Comparison of ENCODE assay signal across 13 cellular contexts in genomic region chr7:100886142-100886935, GRCh38. TPM values are rescaled to one million over a fixed set of nuclear protein-coding genes. Genes with fewer than 3 reads are reported as not detected.
DNase-seq lines count a peak whose midpoint lies in the region; ATAC-seq, FAIRE-seq and TF ChIP-seq lines count a peak whose summit lies in the region.
"Had no signal": no experiment of that assay in that cellular context is flagged by ENCODE, and none has a peak within 500 bp of the region (broad histone marks: within the 10 kb centered on the region; RNA-seq: fewer than 3 reads in every experiment).

No MANE protein-coding gene starts in this region.

- H2AK9ac ChIP-seq in IMR-90 (replicated peaks; ENCODE audit: low read depth, low read length, poor library complexity): peak overlapping the region; percentile 29

- H4K5ac ChIP-seq in IMR-90 (ENCODE audit: low read depth, low read length): no peak overlapping the region

- H3K27ac Mint-ChIP-seq in activated T-cell treated with anti-CD3 and anti-CD28 coated beads, Interleukin-2, amount 50 U/mL, for 24 hours: peak overlapping the region; percentile 91

- H2BK20ac ChIP-seq in IMR-90 (ENCODE audit: low read depth, low read length): no peak overlapping the region

- H3K4me1 Mint-ChIP-seq in activated T-cell treated with anti-CD3 and anti-CD28 coated beads, Interleukin-2, amount 50 U/mL, for 24 hours (ENCODE audit: low read depth): peaks cover 57% of the 10 kb centered on the region

- no peak overlapping the region for H3K18ac ChIP-seq in IMR-90 (ENCODE audit: low read depth, low read length)

- H4K20me1 ChIP-seq in IMR-90 (ENCODE audit: insufficient read depth, low read length) (peaks cover 18% of the 10 kb centered on the region), K562 (replicated peaks; ENCODE audit: control insufficient read depth, insufficient read depth, low read length) (peaks cover 30% of the 10 kb centered on the region), osteoblast (ENCODE audit: insufficient read depth, low read length) (peaks cover 15% of the 10 kb centered on the region)

- CTCF ChIA-PET in IMR-90 (lab: Yijun Ruan, JAX) (no interaction called here), K562 (lab: Yijun Ruan, JAX; ENCODE audit: low intra/inter-chr PET ratio) (no interaction called here)

- H3K36me3 ChIP-seq in IMR-90 (ENCODE audit: control insufficient read depth, insufficient read depth, low read length): peaks cover 70% of the 10 kb centered on the region
- peaks cover 76% of the 10 kb centered on the region for H3K36me3 ChIP-seq in K562 (ENCODE audit: control insufficient read depth, insufficient read depth, low read length)
- H3K36me3 ChIP-seq in osteoblast (ENCODE audit: insufficient read depth, low read length): peaks cover 73% of the 10 kb centered on the region
- H3K36me3 ChIP-seq in esophagus muscularis mucosa: peaks cover 56 to 76% (median 75%) of the 10 kb centered on the region in 4 donors
- peaks cover 6 to 72% (median 56%) of the 10 kb centered on the region in 3 donors for H3K36me3 ChIP-seq in tibial nerve
- H3K36me3 ChIP-seq: ovary, uterus had no signal

- H3K4me1 ChIP-seq in IMR-90 (ENCODE audit: control insufficient read depth, insufficient read depth, low read length) (peaks cover 16% of the 10 kb centered on the region), K562 (replicated peaks in 1 of 2; ENCODE audit: control insufficient read depth in 2 of 2, insufficient read depth in 2 of 2, low read length in 2 of 2) (peaks cover 27 to 60% of the 10 kb centered on the region in 2 experiments), osteoblast (ENCODE audit: insufficient read depth, low read length) (peaks cover 22% of the 10 kb centered on the region), esophagus muscularis mucosa (peaks cover 30 to 46% (median 36%) of the 10 kb centered on the region in 4 donors), tibial nerve (peaks cover 0 to 41% (median 20%) of the 10 kb centered on the region in 4 donors)

- H3K9me3 Mint-ChIP-seq in activated T-cell treated with anti-CD3 and anti-CD28 coated beads, Interleukin-2, amount 50 U/mL, for 24 hours: no peaks in the 10 kb centered on the region

- no peak overlapping the region for H2BK15ac ChIP-seq in IMR-90 (ENCODE audit: low read depth, low read length)

- TF ChIP-seq CTCF in IMR-90 (conservative IDR thresholded peaks at IDR 0.05; ENCODE audit: low read depth, low read length) (no peak), K562 (IDR thresholded peaks at IDR 0.05 in 2 of 3, conservative IDR thresholded peaks at IDR 0.05 in 1 of 3; ENCODE audit: insufficient read depth in 2 of 3, low read depth in 1 of 3, low read length in 3 of 3) (no peak), osteoblast (IDR thresholded peaks at IDR 0.05; ENCODE audit: extremely low read depth, low read depth, low read length) (no peak), esophagus muscularis mucosa (IDR thresholded peaks at IDR 0.05) (no peak), tibial nerve (IDR thresholded peaks at IDR 0.05) (no peak)

- POLR2A ChIA-PET in IMR-90 (lab: Charles Lee; ENCODE audit: unreplicated experiment): interaction anchor here (0.9 to 1.4 kb wide), 2 partner anchors 10 to 11 kb away, joined by 3 to 4 read pairs; partner anchors contain the start of gene SRRT
- POLR2A ChIA-PET in K562 (lab: Yijun Ruan, JAX): interaction anchor here (0.5 to 6.3 kb wide), 7 partner anchors 11 to 403 kb away, joined by 3 to 144 read pairs (median 3); partner anchors contain the start of genes NYAP1, SLC12A9 and SRRT

- WGBS in IMR-90 (ENCODE audit: extremely low coverage in 2 of 2, insufficient read length in 1 of 2), 2 experiments: 92% methylated on average over 13 of the region's 27 CpGs; no CpG with 5 or more reads in 1 of the 2 experiments
- WGBS in K562 (ENCODE audit: insufficient coverage, low coverage, missing lambda C conversion rate): 84% methylated on average over 26 of the region's 27 CpGs
- 84% methylated on average over 18 of the region's 27 CpGs for whole genome bisulfite sequencing in esophagus muscularis mucosa
- WGBS in tibial nerve, 2 donors: 85 to 87% methylated on average over 26 to 27 of the region's 27 CpGs

- H3K9ac ChIP-seq in IMR-90 (ENCODE audit: low read depth, low read length): no peak overlapping the region
- H3K9ac ChIP-seq in K562 (ENCODE audit: insufficient read depth in 1 of 2, low read depth in 2 of 2, low read length in 2 of 2): peak overlapping the region in 1 of 2 experiments; percentile 100; a peak in 2 of 4 replicates

- H3K79me1 ChIP-seq in IMR-90 (ENCODE audit: low read depth in 1 of 2, low read length in 2 of 2): peaks cover 32 to 65% of the 10 kb centered on the region in 2 experiments

- no peak overlapping the region for H2AK5ac ChIP-seq in IMR-90 (ENCODE audit: low read depth, low read length)

- no peaks in the 10 kb centered on the region for H3K27me3 ChIP-seq in IMR-90 (ENCODE audit: control insufficient read depth, insufficient read depth, low read length)
- no peaks in the 10 kb centered on the region for H3K27me3 ChIP-seq in K562 (ENCODE audit: control insufficient read depth in 2 of 2, insufficient read depth in 2 of 2, low read length in 2 of 2)
- H3K27me3 ChIP-seq in osteoblast (ENCODE audit: insufficient read depth, low read length): no peaks in the 10 kb centered on the region
- H3K27me3 ChIP-seq in esophagus muscularis mucosa: no peaks in the 10 kb centered on the region
- no peaks in the 10 kb centered on the region for H3K27me3 ChIP-seq in tibial nerve
- H3K27me3 ChIP-seq: body of pancreas, ovary, uterus had no signal

- no peak overlapping the region; the same call in 1 of the 2 replicates for H4K91ac ChIP-seq in IMR-90 (ENCODE audit: insufficient read depth, low read depth, low read length)

- no peak overlapping the region for H2BK5ac ChIP-seq in IMR-90 (ENCODE audit: low read depth, low read length, poor library complexity, severe bottlenecking)

- dilution Hi-C loops in IMR-90 (cut with HindIII; ENCODE audit: low sequenced_read_pairs, unreplicated experiment): no loop called here

- H3K14ac ChIP-seq in IMR-90 (replicated peaks; ENCODE audit: low read depth, low read length): no peak overlapping the region

- no peak overlapping the region for H2BK120ac ChIP-seq in IMR-90 (ENCODE audit: low read depth, low read length)

- H3K9me1 ChIP-seq in IMR-90 (ENCODE audit: insufficient read depth, low read length): peaks cover 3% of the 10 kb centered on the region; the same call in 1 of the 2 replicates
- peaks cover 8% of the 10 kb centered on the region for H3K9me1 ChIP-seq in K562 (ENCODE audit: control insufficient read depth, insufficient read depth, low read length)

- FAIRE-seq in K562 (lab: Jason Lieb, UNC): no peak

- H3K56ac ChIP-seq in IMR-90 (ENCODE audit: extremely low read depth, insufficient read depth, low read length): no peak overlapping the region

- TF ChIP-seq RAD21 in IMR-90 (IDR thresholded peaks at IDR 0.05; ENCODE audit: low read length) (no peak), K562 (CRISPR knock-in tag; conservative IDR thresholded peaks at IDR 0.05 in 1 of 2, IDR thresholded peaks at IDR 0.05 in 1 of 2) (no peak)

- H3K23ac ChIP-seq in IMR-90 (ENCODE audit: low read depth, low read length): no peak overlapping the region

- BruUV-seq in IMR-90 (replicated peaks; lab: Mats Ljungman, UMichigan) (no TSS peak), K562 (replicated peaks; lab: Mats Ljungman, UMichigan) (no TSS peak)

- in situ Hi-C loops in IMR-90 (cut with MboI; ENCODE audit: low sequenced_read_pairs): no loop called here
- in situ Hi-C loops in K562 (cut with MboI): no loop called here

- intact Hi-C loops in IMR-90 (cut with micrococcal nuclease): no loop called here
- intact Hi-C loops in K562 (cut with micrococcal nuclease): no loop called here
- intact Hi-C loops in esophagus muscularis mucosa (cut with DNase I): loop anchor here (10.0 kb wide), 1 partner anchor 182 kb away; the partner anchor contains the start of gene POP7

- H3K4me3 ChIP-seq in IMR-90 (ENCODE audit: insufficient read depth, low read depth, low read length): no peak overlapping the region
- H3K4me3 ChIP-seq in K562: no peak overlapping the region
- H3K4me3 ChIP-seq in osteoblast (ENCODE audit: insufficient read depth, low read length): no peak overlapping the region
- no peak overlapping the region for H3K4me3 ChIP-seq in esophagus muscularis mucosa
- no peak overlapping the region for H3K4me3 ChIP-seq in tibial nerve
- H3K4me3 ChIP-seq: body of pancreas, ovary, uterus had no signal

- DNase-seq in activated T-cell treated with anti-CD3 and anti-CD28 coated beads, Interleukin-2, amount 50 U/mL, for 24 hours: no peak
- no peak for DNase-seq in activated T-cell treated with anti-CD3 and anti-CD28 coated beads, Interleukin-2, amount 50 U/mL, for 1 hour
- no peak for DNase-seq in IMR-90
- DNase-seq in K562 (ENCODE audit: extremely low read depth in 1 of 4, low spot score in 3 of 4): peak in 2 of 4 experiments; percentile 15
- DNase-seq in osteoblast (ENCODE audit: insufficient read length, low spot score, missing footprints): peak; percentile 74
- DNase-seq in esophagus muscularis mucosa (ENCODE audit: extremely low spot score): no peak
- DNase-seq in tibial nerve (ENCODE audit: low spot score in 2 of 2): no peak
- DNase-seq: body of pancreas, DND-41, NCI-H2171, ovary, uterus had no signal

- ATAC-seq in IMR-90 (ENCODE audit: low read depth) (no peak), K562 (no peak), HG03095 (IDR thresholded peaks at IDR 0.05; ENCODE audit: unreplicated experiment) (no peak)
- ATAC-seq: body of pancreas had no signal

- H3K4me2 ChIP-seq in IMR-90 (ENCODE audit: low read depth, low read length): no peak overlapping the region
- H3K4me2 ChIP-seq in K562 (ENCODE audit: insufficient read depth, low read length): no peak overlapping the region
- H3K4me2 ChIP-seq in osteoblast (ENCODE audit: insufficient read depth, low read length): no peak overlapping the region

- no peak for TF ChIP-seq POLR2A in IMR-90 (IDR thresholded peaks at IDR 0.05; ENCODE audit: low read depth, low read length)
- no peak for TF ChIP-seq POLR2A in K562 (conservative IDR thresholded peaks at IDR 0.05)
- TF ChIP-seq POLR2A in esophagus muscularis mucosa (IDR thresholded peaks at IDR 0.05; ENCODE audit: low read depth): no peak
- no peak for TF ChIP-seq POLR2A in tibial nerve (IDR thresholded peaks at IDR 0.05)

- peaks cover 52% of the 10 kb centered on the region for H3K79me2 ChIP-seq in K562 (ENCODE audit: control insufficient read depth, insufficient read depth, low read length)
- peaks cover 64% of the 10 kb centered on the region for H3K79me2 ChIP-seq in osteoblast (ENCODE audit: insufficient read depth, low read length)

- H3K9me3 ChIP-seq in IMR-90 (ENCODE audit: control insufficient read depth, insufficient read depth, low read length): no peaks in the 10 kb centered on the region
- H3K9me3 ChIP-seq in K562 (replicated peaks; ENCODE audit: control insufficient read depth, insufficient read depth, low read depth, low read length): no peaks in the 10 kb centered on the region
- no peaks in the 10 kb centered on the region for H3K9me3 ChIP-seq in osteoblast (ENCODE audit: low read depth, low read length)
- no peaks in the 10 kb centered on the region for H3K9me3 ChIP-seq in esophagus muscularis mucosa
- no peaks in the 10 kb centered on the region for H3K9me3 ChIP-seq in tibial nerve
- H3K9me3 ChIP-seq: body of pancreas, ovary, uterus had no signal

- peaks cover 79% of the 10 kb centered on the region for H3K36me3 Mint-ChIP-seq in activated T-cell treated with anti-CD3 and anti-CD28 coated beads, Interleukin-2, amount 50 U/mL, for 24 hours (ENCODE audit: low read depth)

- H3K27ac ChIP-seq in IMR-90 (ENCODE audit: insufficient read depth, low read length) (no peak overlapping the region), K562 (ENCODE audit: extremely low read depth, low read depth, low read length) (peak overlapping the region; percentile 89; the same call in 1 of the 3 replicates), osteoblast (ENCODE audit: low read depth, low read length) (no peak overlapping the region), esophagus muscularis mucosa (replicated peaks in 1 of 4) (no peak overlapping the region), tibial nerve (peak overlapping the region in 1 of 4 donors; percentile 25)
- H3K27ac ChIP-seq: ovary, uterus had no signal

- no peak overlapping the region for H4K8ac ChIP-seq in IMR-90 (ENCODE audit: low read depth in 2 of 2, low read length in 2 of 2)

- TF ChIP-seq EP300 in K562 (IDR thresholded peaks at IDR 0.05; ENCODE audit: low read length) (no peak), esophagus muscularis mucosa (IDR thresholded peaks at IDR 0.05) (no peak), tibial nerve (IDR thresholded peaks at IDR 0.05) (no peak)

- peak overlapping the region; percentile 83 for H3K4me3 Mint-ChIP-seq in activated T-cell treated with anti-CD3 and anti-CD28 coated beads, Interleukin-2, amount 50 U/mL, for 24 hours

- no peak overlapping the region for H3K4ac ChIP-seq in IMR-90 (ENCODE audit: low read depth, low read length)

- H2AFZ ChIP-seq in IMR-90 (replicated peaks; ENCODE audit: low read length, poor library complexity): no peak overlapping the region
- H2AFZ ChIP-seq in K562 (ENCODE audit: low read depth, low read length): no peak overlapping the region
- H2AFZ ChIP-seq in osteoblast (ENCODE audit: low read length): no peak overlapping the region

- peaks cover 6% of the 10 kb centered on the region for H3K27me3 Mint-ChIP-seq in activated T-cell treated with anti-CD3 and anti-CD28 coated beads, Interleukin-2, amount 50 U/mL, for 24 hours

RNA-seq across cellular contexts. Expression of gene UFSP1, which starts 3.2 kb away (rescaled TPM):
- total RNA-seq in IMR-90 (2012; rRNA removed) (0.28 and 0.36 TPM in 2 replicates), K562 (2014; rRNA removed) (18.8 and 20.9 TPM in 2 replicates), K562 (2014; rRNA removed; fragmentation: Illumina TruSeq; extraction: Trizol) (1.4 and 2.1 TPM in 2 replicates), K562 (2015; rRNA removed; fragmentation: Illumina TruSeq; extraction: Trizol) (3.5 and 3.7 TPM in 2 replicates), K562 (2021) (7.8 and 8.5 TPM in 2 replicates), osteoblast (4.7 and 5.8 TPM in 2 replicates), esophagus muscularis mucosa (1 to 10 TPM; 2.1 to 8.7 (median 5.7) TPM), tibial nerve (10 to 100 TPM in 1 of 4 donors, 1 to 10 TPM in 3; 2.8 to 13.3 (median 5.0) TPM)
- polyA plus RNA-seq in IMR-90 (2012; rRNA removed) (1.0 TPM in 2 replicates), K562 (2011; rRNA removed) (1.7 and 2.3 TPM in 2 replicates), K562 (2014; fragmentation: Illumina TruSeq; extraction: Trizol) (1.3 and 2.0 TPM in 2 replicates), K562 (2014; fragmentation: Nextera tagmentation; extraction: Ambion mirVana) (under 1 TPM; 0.50 to 0.53 TPM), K562 (2014; rRNA removed) (13.5 and 14.3 TPM in 2 replicates)
- 2.0 and 2.5 TPM in 2 replicates for polyA plus RNA-seq in IMR-90 (2012; cell fraction: cytosol; rRNA removed)
- 0.70 and 3.1 TPM in 2 replicates for polyA plus RNA-seq in IMR-90 (2012; cell fraction: nucleus; rRNA removed; ENCODE audit: low replicate concordance)
- 2.3 and 9.4 TPM in 2 replicates for total RNA-seq in K562 (2011; cell fraction: chromatin; rRNA removed; ENCODE audit: low replicate concordance)
- total RNA-seq in K562 (2011; cell fraction: nucleolus; rRNA removed): 15.4 and 16.7 TPM in 2 replicates
- total RNA-seq in K562 (2011; cell fraction: nucleoplasm; rRNA removed): 6.6 and 8.9 TPM in 2 replicates
- 1.4 and 7.3 TPM in 2 replicates for polyA plus RNA-seq in K562 (2011; cell fraction: cytosol; rRNA removed)
- polyA plus RNA-seq in K562 (2011; cell fraction: nucleus; rRNA removed): 2.0 and 9.3 TPM in 2 replicates
- 4.0 and 6.4 TPM in 2 replicates for polyA plus RNA-seq in K562 (2012)
- 1.4 and 2.4 TPM in 2 replicates for polyA minus RNA-seq in K562 (2011; rRNA and poly(A)+ RNA removed)
- 3.8 and 6.0 TPM in 2 replicates for polyA minus RNA-seq in K562 (2011; cell fraction: cytosol; rRNA and poly(A)+ RNA removed)
- 13.9 and 15.2 TPM in 2 replicates for polyA minus RNA-seq in K562 (2011; cell fraction: nucleus; rRNA and poly(A)+ RNA removed)

RNA-seq across cellular contexts. Expression of gene ACHE, which starts 9.3 kb away (rescaled TPM):
- total RNA-seq in IMR-90 (2012; rRNA removed) (not detected in 2 replicates), K562 (2014; rRNA removed) (2.7 and 4.0 TPM in 2 replicates), K562 (2014; rRNA removed; fragmentation: Illumina TruSeq; extraction: Trizol) (0.54 and 0.84 TPM in 2 replicates), K562 (2015; rRNA removed; fragmentation: Illumina TruSeq; extraction: Trizol) (0.51 and 0.87 TPM in 2 replicates), K562 (2021) (7.5 and 8.8 TPM in 2 replicates), osteoblast (under 0.01 TPM in 2 replicates), esophagus muscularis mucosa (1 to 10 TPM; 2.5 to 4.6 (median 3.5) TPM), tibial nerve (1 to 10 TPM in 1 of 4 donors, not detected in 3; 3.0 TPM)
- polyA plus RNA-seq in IMR-90 (2012; rRNA removed) (0.41 and 0.65 TPM in 2 replicates), K562 (2011; rRNA removed) (2.5 and 2.8 TPM in 2 replicates), K562 (2014; fragmentation: Illumina TruSeq; extraction: Trizol) (1.9 and 4.2 TPM in 2 replicates), K562 (2014; fragmentation: Nextera tagmentation; extraction: Ambion mirVana) (under 1 TPM; 0.04 to 0.06 TPM), K562 (2014; rRNA removed) (8.0 and 9.3 TPM in 2 replicates)
- polyA plus RNA-seq in IMR-90 (2012; cell fraction: cytosol; rRNA removed): 0.25 and 0.48 TPM in 2 replicates
- 1.6 and 4.6 TPM in 2 replicates for polyA plus RNA-seq in IMR-90 (2012; cell fraction: nucleus; rRNA removed; ENCODE audit: low replicate concordance)
- total RNA-seq in K562 (2011; cell fraction: chromatin; rRNA removed; ENCODE audit: low replicate concordance): 9.6 and 34.7 TPM in 2 replicates
- total RNA-seq in K562 (2011; cell fraction: nucleolus; rRNA removed): 25.8 and 31.3 TPM in 2 replicates
- total RNA-seq in K562 (2011; cell fraction: nucleoplasm; rRNA removed): 17.1 and 17.3 TPM in 2 replicates
- 1.4 and 6.8 TPM in 2 replicates for polyA plus RNA-seq in K562 (2011; cell fraction: cytosol; rRNA removed)
- polyA plus RNA-seq in K562 (2011; cell fraction: nucleus; rRNA removed): 9.7 and 46.1 TPM in 2 replicates
- polyA plus RNA-seq in K562 (2012): 2.2 and 3.3 TPM in 2 replicates
- 0.21 and 1.3 TPM in 2 replicates for polyA minus RNA-seq in K562 (2011; rRNA and poly(A)+ RNA removed)
- 1.2 and 5.0 TPM in 2 replicates for polyA minus RNA-seq in K562 (2011; cell fraction: cytosol; rRNA and poly(A)+ RNA removed)
- 3.3 and 3.9 TPM in 2 replicates for polyA minus RNA-seq in K562 (2011; cell fraction: nucleus; rRNA and poly(A)+ RNA removed)

RNA-seq across cellular contexts. Expression of gene SRRT, which starts 11.4 kb away (rescaled TPM):
- total RNA-seq in IMR-90 (2012; rRNA removed) (41.4 and 45.3 TPM in 2 replicates), K562 (2014; rRNA removed) (155 and 156 TPM in 2 replicates), K562 (2014; rRNA removed; fragmentation: Illumina TruSeq; extraction: Trizol) (51.8 and 71.6 TPM in 2 replicates), K562 (2015; rRNA removed; fragmentation: Illumina TruSeq; extraction: Trizol) (80.6 and 84.4 TPM in 2 replicates), K562 (2021) (238 and 263 TPM in 2 replicates), osteoblast (31.2 and 42.0 TPM in 2 replicates), esophagus muscularis mucosa (10 to 100 TPM; 47.2 to 69.6 (median 61.7) TPM), tibial nerve (100 to 1,000 TPM in 1 of 4 donors, 10 to 100 TPM in 3; 72.6 to 124 (median 88.6) TPM)
- polyA plus RNA-seq in IMR-90 (2012; rRNA removed) (89.5 and 93.5 TPM in 2 replicates), K562 (2011; rRNA removed) (36.5 and 68.2 TPM in 2 replicates), K562 (2014; fragmentation: Illumina TruSeq; extraction: Trizol) (143 and 145 TPM in 2 replicates), K562 (2014; fragmentation: Nextera tagmentation; extraction: Ambion mirVana) (10 to 100 TPM; 10.3 to 16.7 TPM), K562 (2014; rRNA removed) (140 and 171 TPM in 2 replicates)
- 44.1 and 48.9 TPM in 2 replicates for polyA plus RNA-seq in IMR-90 (2012; cell fraction: cytosol; rRNA removed)
- polyA plus RNA-seq in IMR-90 (2012; cell fraction: nucleus; rRNA removed; ENCODE audit: low replicate concordance): 362 and 444 TPM in 2 replicates
- 448 and 751 TPM in 2 replicates for total RNA-seq in K562 (2011; cell fraction: chromatin; rRNA removed; ENCODE audit: low replicate concordance)
- total RNA-seq in K562 (2011; cell fraction: nucleolus; rRNA removed): 282 and 327 TPM in 2 replicates
- 310 and 324 TPM in 2 replicates for total RNA-seq in K562 (2011; cell fraction: nucleoplasm; rRNA removed)
- 31.1 and 47.3 TPM in 2 replicates for polyA plus RNA-seq in K562 (2011; cell fraction: cytosol; rRNA removed)
- 397 and 581 TPM in 2 replicates for polyA plus RNA-seq in K562 (2011; cell fraction: nucleus; rRNA removed)
- 151 and 218 TPM in 2 replicates for polyA plus RNA-seq in K562 (2012)
- 33.4 and 36.1 TPM in 2 replicates for polyA minus RNA-seq in K562 (2011; rRNA and poly(A)+ RNA removed)
- polyA minus RNA-seq in K562 (2011; cell fraction: cytosol; rRNA and poly(A)+ RNA removed): 63.2 and 87.3 TPM in 2 replicates
- polyA minus RNA-seq in K562 (2011; cell fraction: nucleus; rRNA and poly(A)+ RNA removed): 122 and 159 TPM in 2 replicates

RNA-seq across cellular contexts. Expression of gene TRIP6, which starts 19.2 kb away (rescaled TPM):
- total RNA-seq in IMR-90 (2012; rRNA removed): 36.4 and 39.2 TPM in 2 replicates
- 72.3 and 89.0 TPM in 2 replicates for polyA plus RNA-seq in IMR-90 (2012; rRNA removed)
- polyA plus RNA-seq in IMR-90 (2012; cell fraction: cytosol; rRNA removed): 76.7 and 146 TPM in 2 replicates
- 158 and 235 TPM in 2 replicates for polyA plus RNA-seq in IMR-90 (2012; cell fraction: nucleus; rRNA removed; ENCODE audit: low replicate concordance)
- total RNA-seq in K562 (2011; cell fraction: chromatin; rRNA removed; ENCODE audit: low replicate concordance): 66.0 and 118 TPM in 2 replicates
- total RNA-seq in K562 (2011; cell fraction: nucleolus; rRNA removed): 92.2 and 99.2 TPM in 2 replicates
- total RNA-seq in K562 (2011; cell fraction: nucleoplasm; rRNA removed): 66.9 and 80.3 TPM in 2 replicates
- total RNA-seq in K562 (2014; rRNA removed): 104 and 108 TPM in 2 replicates
- total RNA-seq in K562 (2014; rRNA removed; fragmentation: Illumina TruSeq; extraction: Trizol): 28.3 and 28.9 TPM in 2 replicates
- 85.7 and 90.5 TPM in 2 replicates for total RNA-seq in K562 (2015; rRNA removed; fragmentation: Illumina TruSeq; extraction: Trizol)
- total RNA-seq in K562 (2021): 141 and 148 TPM in 2 replicates
- 48.5 and 54.0 TPM in 2 replicates for polyA plus RNA-seq in K562 (2011; rRNA removed)
- polyA plus RNA-seq in K562 (2011; cell fraction: cytosol; rRNA removed): 55.2 and 103 TPM in 2 replicates
- polyA plus RNA-seq in K562 (2011; cell fraction: nucleus; rRNA removed): 104 and 125 TPM in 2 replicates
- 96.4 and 111 TPM in 2 replicates for polyA plus RNA-seq in K562 (2012)
- polyA plus RNA-seq in K562 (2014; fragmentation: Illumina TruSeq; extraction: Trizol): 35.6 and 78.2 TPM in 2 replicates
- 10 to 100 TPM in 1 of 2 experiments, 1 to 10 TPM in 1; 5.9 to 12.0 TPM for polyA plus RNA-seq in K562 (2014; fragmentation: Nextera tagmentation; extraction: Ambion mirVana)
- 103 and 112 TPM in 2 replicates for polyA plus RNA-seq in K562 (2014; rRNA removed)
- 16.6 and 36.4 TPM in 2 replicates for polyA minus RNA-seq in K562 (2011; rRNA and poly(A)+ RNA removed)
- polyA minus RNA-seq in K562 (2011; cell fraction: cytosol; rRNA and poly(A)+ RNA removed): 27.3 and 36.2 TPM in 2 replicates
- polyA minus RNA-seq in K562 (2011; cell fraction: nucleus; rRNA and poly(A)+ RNA removed): 31.2 and 31.5 TPM in 2 replicates
- total RNA-seq in osteoblast: 115 TPM in 2 replicates
- total RNA-seq in esophagus muscularis mucosa: 10 to 100 TPM; 60.2 to 89.9 (median 81.2) TPM
- total RNA-seq in tibial nerve: 100 to 1,000 TPM in 1 of 4 donors, 10 to 100 TPM in 3; 63.9 to 119 (median 80.8) TPM

RNA-seq across cellular contexts. Expression of gene SLC12A9, which starts 33.8 kb away (rescaled TPM):
- 3.3 and 4.5 TPM in 2 replicates for total RNA-seq in IMR-90 (2012; rRNA removed)
- 16.2 and 17.7 TPM in 2 replicates for polyA plus RNA-seq in IMR-90 (2012; rRNA removed)
- polyA plus RNA-seq in IMR-90 (2012; cell fraction: cytosol; rRNA removed): 11.9 and 20.8 TPM in 2 replicates
- 49.4 and 99.1 TPM in 2 replicates for polyA plus RNA-seq in IMR-90 (2012; cell fraction: nucleus; rRNA removed; ENCODE audit: low replicate concordance)
- total RNA-seq in K562 (2011; cell fraction: chromatin; rRNA removed; ENCODE audit: low replicate concordance): 27.9 and 65.1 TPM in 2 replicates
- total RNA-seq in K562 (2011; cell fraction: nucleolus; rRNA removed): 41.7 and 43.0 TPM in 2 replicates
- 36.7 and 51.5 TPM in 2 replicates for total RNA-seq in K562 (2011; cell fraction: nucleoplasm; rRNA removed)
- 10.7 and 13.8 TPM in 2 replicates for total RNA-seq in K562 (2014; rRNA removed)
- total RNA-seq in K562 (2014; rRNA removed; fragmentation: Illumina TruSeq; extraction: Trizol): 3.3 and 6.1 TPM in 2 replicates
- 7.9 and 10.7 TPM in 2 replicates for total RNA-seq in K562 (2015; rRNA removed; fragmentation: Illumina TruSeq; extraction: Trizol)
- total RNA-seq in K562 (2021): 18.7 and 20.2 TPM in 2 replicates
- polyA plus RNA-seq in K562 (2011; rRNA removed): 8.4 and 10.6 TPM in 2 replicates
- 7.7 and 17.8 TPM in 2 replicates for polyA plus RNA-seq in K562 (2011; cell fraction: cytosol; rRNA removed)
- polyA plus RNA-seq in K562 (2011; cell fraction: nucleus; rRNA removed): 38.4 and 65.5 TPM in 2 replicates
- polyA plus RNA-seq in K562 (2012): 14.9 and 15.6 TPM in 2 replicates
- polyA plus RNA-seq in K562 (2014; fragmentation: Illumina TruSeq; extraction: Trizol): 11.7 and 13.7 TPM in 2 replicates
- under 1 TPM; 0.06 to 0.17 TPM for polyA plus RNA-seq in K562 (2014; fragmentation: Nextera tagmentation; extraction: Ambion mirVana)
- polyA plus RNA-seq in K562 (2014; rRNA removed): 14.6 and 15.6 TPM in 2 replicates
- polyA minus RNA-seq in K562 (2011; rRNA and poly(A)+ RNA removed): 3.3 and 4.6 TPM in 2 replicates
- polyA minus RNA-seq in K562 (2011; cell fraction: cytosol; rRNA and poly(A)+ RNA removed): 8.4 and 8.9 TPM in 2 replicates
- polyA minus RNA-seq in K562 (2011; cell fraction: nucleus; rRNA and poly(A)+ RNA removed): 5.8 and 7.0 TPM in 2 replicates
- 19.5 and 20.0 TPM in 2 replicates for total RNA-seq in osteoblast
- 10 to 100 TPM; 15.0 to 26.0 (median 19.9) TPM for total RNA-seq in esophagus muscularis mucosa
- total RNA-seq in tibial nerve: 10 to 100 TPM; 11.8 to 36.8 (median 32.1) TPM
